8 cellular contexts compared by ENCODE assay signal in the genomic region with DNA sequence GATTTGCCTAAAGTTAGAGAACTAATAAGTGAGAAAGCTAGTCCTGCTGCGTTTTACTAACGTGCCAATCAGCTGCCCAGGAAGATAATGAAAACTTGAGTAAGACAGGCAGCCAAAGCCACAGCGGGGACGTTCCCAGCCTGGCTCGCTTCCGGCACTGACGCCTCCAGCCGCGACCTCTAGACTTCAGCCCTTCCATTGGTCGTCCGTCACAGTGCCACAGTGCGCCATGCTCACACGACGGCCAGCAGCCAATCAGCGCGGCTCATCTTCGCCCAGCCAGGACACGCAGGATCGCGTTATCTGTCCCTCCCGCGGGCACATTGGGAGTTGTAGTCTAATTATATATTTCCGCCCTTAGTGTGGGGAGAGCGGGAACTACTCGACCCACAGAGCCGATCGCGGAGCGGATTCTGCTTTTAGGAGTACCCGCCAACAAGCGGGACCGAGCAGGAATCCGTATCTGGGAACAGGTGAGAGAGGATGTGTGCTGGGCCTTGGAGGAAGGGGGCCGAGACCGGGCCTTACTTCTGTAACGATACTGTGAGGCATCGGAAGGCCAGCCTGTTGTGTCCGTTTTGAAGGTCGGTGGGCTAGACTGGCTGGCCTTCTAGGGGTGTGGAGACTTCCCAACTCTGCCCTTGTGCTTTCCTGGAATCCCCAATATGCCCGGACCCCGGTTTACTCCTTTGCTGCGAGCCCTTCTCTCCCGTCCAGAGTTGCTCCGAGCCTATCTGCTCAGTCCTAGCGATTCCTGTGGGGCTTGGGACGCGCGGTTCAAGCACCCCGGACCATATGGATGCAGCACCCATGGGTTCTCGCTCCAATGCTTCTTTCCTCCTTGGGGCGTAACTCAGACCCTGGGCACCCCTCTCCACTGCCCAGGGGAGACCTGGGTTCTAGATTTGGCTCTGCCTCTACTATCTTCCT. TPM values are rescaled to one million over a fixed set of nuclear protein-coding genes. Genes with fewer than 3 reads are reported as not detected.
DNase-seq lines count a peak whose midpoint lies in the region; ATAC-seq and TF ChIP-seq lines count a peak whose summit lies in the region.

TSS of gene FDPS (plus strand) at position 374 of the 930 bp plus-strand sequence. CDS start 924 bp downstream, outside the sequence.

- H3K36me3 Mint-ChIP-seq in activated CD4-positive, alpha-beta T cell treated with anti-CD3 and anti-CD28 coated beads, Interleukin-2, amount 10 ng/mL, durations not matched to agents 7 days and 5 days (ENCODE audit: low read depth) = peaks cover 41% of the 10 kb centered on the region

- H3K4me3 ChIP-seq in BLaER1 (peak within 1 kb of the TSS; percentile 90), coronary artery (peak within 1 kb of the TSS; percentile 82)

- no peaks in the 10 kb centered on the region for H4K20me1 ChIP-seq in BLaER1

- H3K9ac ChIP-seq in BLaER1 = peak within 1 kb of the TSS; percentile 94

- H3K4me2 ChIP-seq in BLaER1 = peak within 1 kb of the TSS; percentile 98

- CTCF ChIA-PET in activated CD4-positive, alpha-beta T cell treated with anti-CD3 and anti-CD28 coated beads, Interleukin-2, amount 10 ng/mL, durations not matched to agents 7 days and 5 days (lab: Charles Lee) = interaction anchor here (0.6 to 3.9 kb wide), 9 partner anchors 13 to 234 kb away, joined by 3 to 39 read pairs (median 4); partner anchors contain the start of genes RUSC1 and SCAMP3

- H3K36me3 ChIP-seq in BLaER1 = peaks cover 36% of the 10 kb centered on the region

- intact Hi-C loops in left colon (cut with DNase I, micrococcal nuclease) = no loop called here

- H3K9me3 Mint-ChIP-seq in activated CD4-positive, alpha-beta T cell treated with anti-CD3 and anti-CD28 coated beads, Interleukin-2, amount 10 ng/mL, durations not matched to agents 7 days and 5 days = no peaks in the 10 kb centered on the region

- H3K9me3 ChIP-seq in BLaER1 = no peaks in the 10 kb centered on the region

- H3K4me1 Mint-ChIP-seq in activated CD4-positive, alpha-beta T cell treated with anti-CD3 and anti-CD28 coated beads, Interleukin-2, amount 10 ng/mL, durations not matched to agents 7 days and 5 days = peaks cover 44% of the 10 kb centered on the region

- H3K4me1 ChIP-seq in BLaER1 = peaks cover 35% of the 10 kb centered on the region

- no peaks in the 10 kb centered on the region for H3K27me3 ChIP-seq in BLaER1

- DNase-seq in NCI-H69 (lab: John Stamatoyannopoulos, UW) (peak; percentile 99), coronary artery (ENCODE audit: low spot score) (peak; percentile 99), left colon (peak; percentile 97 to 99)
- DNase-seq in activated CD4-positive, alpha-beta T cell treated with anti-CD3 and anti-CD28 coated beads, Interleukin-2, amount 10 ng/mL, durations not matched to agents 7 days and 5 days = peak; percentile 99
- peak; percentile 99 for DNase-seq in stimulated activated CD4-positive, alpha-beta T cell treated with anti-CD3 and anti-CD28 coated beads, Interleukin-1b, Interleukin-23, amount 100 ng/mL, for 48 hours

- no peak for TF ChIP-seq CTCF in coronary artery (IDR thresholded peaks at IDR 0.05)

- peak within 1 kb of the TSS; percentile 97 for H3K4me3 Mint-ChIP-seq in activated CD4-positive, alpha-beta T cell treated with anti-CD3 and anti-CD28 coated beads, Interleukin-2, amount 10 ng/mL, durations not matched to agents 7 days and 5 days

- peak within 1 kb of the TSS; percentile 97 for H3K27ac Mint-ChIP-seq in activated CD4-positive, alpha-beta T cell treated with anti-CD3 and anti-CD28 coated beads, Interleukin-2, amount 10 ng/mL, durations not matched to agents 7 days and 5 days

- H3K27me3 Mint-ChIP-seq in activated CD4-positive, alpha-beta T cell treated with anti-CD3 and anti-CD28 coated beads, Interleukin-2, amount 10 ng/mL, durations not matched to agents 7 days and 5 days = no peaks in the 10 kb centered on the region

- H3K27ac ChIP-seq in BLaER1 (peak within 1 kb of the TSS; percentile 90), coronary artery (peak within 1 kb of the TSS; percentile 78 to 88)

- peak; percentile 95 for ATAC-seq in GM19328 (IDR thresholded peaks at IDR 0.05; ENCODE audit: unreplicated experiment)
- ATAC-seq in HG03520 (IDR thresholded peaks at IDR 0.05; ENCODE audit: unreplicated experiment) = peak; percentile 91
- peak; percentile 94 for ATAC-seq in left colon

- POLR2A ChIA-PET in activated CD4-positive, alpha-beta T cell treated with anti-CD3 and anti-CD28 coated beads, Interleukin-2, amount 10 ng/mL, durations not matched to agents 7 days and 5 days (lab: Charles Lee) = interaction anchor here (0.5 kb wide), 1 partner anchor 32 kb away, joined by 10 read pairs; no protein-coding TSS in a partner anchor

RNA-seq across cellular contexts. Expression of gene FDPS, which starts in this region (rescaled TPM):
- 100 to 1,000 TPM; 209 to 229 TPM for total RNA-seq in activated CD4-positive, alpha-beta T cell treated with anti-CD3 and anti-CD28 coated beads, Interleukin-2, amount 10 ng/mL, durations not matched to agents 7 days and 5 days
- 100 to 1,000 TPM; 192 to 375 TPM for total RNA-seq in left colon

Comparison
In these comparisons a context has a peak if more than half of its experiments do, and no peak if none do; other contexts are left out.
1. Peak in every context shown above with its lines: DNase-seq, ATAC-seq, H3K4me3 ChIP-seq and H3K27ac ChIP-seq.